In the genomic region with DNA sequence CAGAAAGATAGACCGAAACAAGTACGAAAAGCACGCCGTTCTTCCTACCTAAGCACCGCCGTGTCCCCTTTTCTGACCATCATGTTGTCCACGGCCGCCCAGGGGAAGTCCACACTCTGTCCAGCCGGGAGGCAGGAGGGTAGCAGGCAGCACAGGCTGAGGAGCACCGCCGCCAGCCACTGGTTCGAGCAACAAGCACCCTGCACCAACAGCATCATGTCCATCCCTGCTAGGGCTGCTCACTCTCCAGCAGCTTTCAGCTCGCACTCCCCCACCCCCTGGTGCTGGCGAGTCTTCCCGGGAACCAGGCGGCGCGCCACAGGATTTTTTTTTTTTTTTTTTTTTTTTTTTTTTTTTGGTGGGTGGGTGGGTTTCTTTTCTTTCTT, we compare ENCODE assay signal across 8 cellular contexts. TPM values are rescaled to one million over a fixed set of nuclear protein-coding genes. Genes with fewer than 3 reads are reported as not detected.
DNase-seq lines count a peak whose midpoint lies in the region; ATAC-seq and TF ChIP-seq lines count a peak whose summit lies in the region.

NEGR1 (minus strand) TSS at position 269 of the 386 bp plus-strand sequence.

- TF ChIP-seq CTCF in heart right ventricle (IDR thresholded peaks at IDR 0.05) (no peak), omental fat pad (IDR thresholded peaks at IDR 0.05) (no peak)

- ATAC-seq in activated naive CD8-positive, alpha-beta T cell treated with anti-CD3 and anti-CD28 coated beads, Interleukin-2, amount 10 ng/mL, durations not matched to agents 7 days and 5 days (ENCODE audit: low read depth): no peak
- peak; percentile 24 to 66 (median 52) for ATAC-seq in heart right ventricle
- ATAC-seq in omental fat pad (ENCODE audit: low FRiP score): peak; percentile 16
- no peak for ATAC-seq in GM21515 (IDR thresholded peaks at IDR 0.05; ENCODE audit: unreplicated experiment)
- no peak for ATAC-seq in GM18861 (IDR thresholded peaks at IDR 0.05; ENCODE audit: unreplicated experiment)

- peaks cover 13% of the 10 kb centered on the region for H3K4me1 Mint-ChIP-seq in activated naive CD8-positive, alpha-beta T cell treated with anti-CD3 and anti-CD28 coated beads, Interleukin-2, amount 10 ng/mL, durations not matched to agents 7 days and 5 days

- H3K27ac Mint-ChIP-seq in activated naive CD8-positive, alpha-beta T cell treated with anti-CD3 and anti-CD28 coated beads, Interleukin-2, amount 10 ng/mL, durations not matched to agents 7 days and 5 days: no peak within 1 kb of the TSS

- no peaks in the 10 kb centered on the region for H3K36me3 ChIP-seq in heart right ventricle

- peak; percentile 79 for DNase-seq in EL
- DNase-seq in NCI-H128 (lab: John Stamatoyannopoulos, UW; ENCODE audit: unreplicated experiment): peak; percentile 35
- DNase-seq in activated naive CD8-positive, alpha-beta T cell treated with anti-CD3 and anti-CD28 coated beads, Interleukin-2, amount 10 ng/mL, durations not matched to agents 7 days and 5 days: peak; percentile 34
- peak; percentile 40 to 44 for DNase-seq in heart right ventricle
- no peak for DNase-seq in omental fat pad (ENCODE audit: low spot score)
- DNase-seq in NCI-H2029 (lab: John Stamatoyannopoulos, UW): no peak

- H3K27ac ChIP-seq in heart right ventricle: peak within 1 kb of the TSS; percentile 76 to 94 (median 90)

- peak within 1 kb of the TSS; percentile 72 for H3K4me3 Mint-ChIP-seq in activated naive CD8-positive, alpha-beta T cell treated with anti-CD3 and anti-CD28 coated beads, Interleukin-2, amount 10 ng/mL, durations not matched to agents 7 days and 5 days

- H3K27me3 Mint-ChIP-seq in activated naive CD8-positive, alpha-beta T cell treated with anti-CD3 and anti-CD28 coated beads, Interleukin-2, amount 10 ng/mL, durations not matched to agents 7 days and 5 days: peaks cover 27% of the 10 kb centered on the region

- no peaks in the 10 kb centered on the region for H3K9me3 ChIP-seq in heart right ventricle

- peaks cover 0 to 21% (median 10%) of the 10 kb centered on the region in 9 donors for H3K4me1 ChIP-seq in heart right ventricle

- H3K27me3 ChIP-seq in heart right ventricle: peaks cover 0 to 3% (median 0%) of the 10 kb centered on the region in 7 donors

- peak within 1 kb of the TSS; percentile 54 to 78 (median 70) for H3K4me3 ChIP-seq in heart right ventricle

- 0 to 1% methylated on average over 18 of the region's 18 CpGs for WGBS in heart right ventricle, 2 donors

- intact Hi-C loops in heart right ventricle (cut with DNase I): loop anchor here in 3 of 10 donors (10.0 kb wide), 4 partner anchors 63 to 697 kb away; no protein-coding TSS in a partner anchor

- POLR2A ChIA-PET in activated naive CD8-positive, alpha-beta T cell treated with anti-CD3 and anti-CD28 coated beads, Interleukin-2, amount 10 ng/mL, durations not matched to agents 7 days and 5 days (lab: Charles Lee): no interaction called here

- H3K9me3 Mint-ChIP-seq in activated naive CD8-positive, alpha-beta T cell treated with anti-CD3 and anti-CD28 coated beads, Interleukin-2, amount 10 ng/mL, durations not matched to agents 7 days and 5 days: no peaks in the 10 kb centered on the region

- H3K36me3 Mint-ChIP-seq in activated naive CD8-positive, alpha-beta T cell treated with anti-CD3 and anti-CD28 coated beads, Interleukin-2, amount 10 ng/mL, durations not matched to agents 7 days and 5 days: no peaks in the 10 kb centered on the region

RNA-seq across cellular contexts. Expression of gene NEGR1, which starts in this region (rescaled TPM):
- not detected for total RNA-seq in activated naive CD8-positive, alpha-beta T cell treated with anti-CD3 and anti-CD28 coated beads, Interleukin-2, amount 10 ng/mL, durations not matched to agents 7 days and 5 days
- total RNA-seq in heart right ventricle: 10 to 100 TPM in 4 of 10 donors, 1 to 10 TPM in 6; 3.2 to 18.3 (median 5.6) TPM
- polyA plus RNA-seq in heart right ventricle: 1 to 10 TPM; 2.3 to 5.4 TPM
- total RNA-seq in omental fat pad: 10 to 100 TPM; 14.5 to 50.8 (median 29.1) TPM

Comparison
In these comparisons a context has a peak if more than half of its experiments do, and no peak if none do; other contexts are left out.
1. RNA of gene NEGR1 (total RNA-seq): 14.5 to 50.8 TPM in omental fat pad and 3.2 to 18.3 TPM in heart right ventricle; not detected in activated naive CD8-positive, alpha-beta T cell treated with anti-CD3 and anti-CD28 coated beads, Interleukin-2, amount 10 ng/mL, durations not matched to agents 7 days and 5 days; every median in the first group is over 4 times any median in the second.
2. Peak in DNase-seq in activated naive CD8-positive, alpha-beta T cell treated with anti-CD3 and anti-CD28 coated beads, Interleukin-2, amount 10 ng/mL, durations not matched to agents 7 days and 5 days; RNA of the gene not detected or under 1 TPM.
3. DNase-seq: peak in EL (single experiment), NCI-H128 (single experiment) and heart right ventricle (2 of 2); none in omental fat pad (single experiment) and NCI-H2029 (single experiment).
4. ATAC-seq: peak in heart right ventricle (8 of 8) and omental fat pad (single experiment); none in activated naive CD8-positive, alpha-beta T cell treated with anti-CD3 and anti-CD28 coated beads, Interleukin-2, amount 10 ng/mL, durations not matched to agents 7 days and 5 days (single experiment), GM21515 (single experiment) and GM18861 (single experiment).